In the genomic region with DNA sequence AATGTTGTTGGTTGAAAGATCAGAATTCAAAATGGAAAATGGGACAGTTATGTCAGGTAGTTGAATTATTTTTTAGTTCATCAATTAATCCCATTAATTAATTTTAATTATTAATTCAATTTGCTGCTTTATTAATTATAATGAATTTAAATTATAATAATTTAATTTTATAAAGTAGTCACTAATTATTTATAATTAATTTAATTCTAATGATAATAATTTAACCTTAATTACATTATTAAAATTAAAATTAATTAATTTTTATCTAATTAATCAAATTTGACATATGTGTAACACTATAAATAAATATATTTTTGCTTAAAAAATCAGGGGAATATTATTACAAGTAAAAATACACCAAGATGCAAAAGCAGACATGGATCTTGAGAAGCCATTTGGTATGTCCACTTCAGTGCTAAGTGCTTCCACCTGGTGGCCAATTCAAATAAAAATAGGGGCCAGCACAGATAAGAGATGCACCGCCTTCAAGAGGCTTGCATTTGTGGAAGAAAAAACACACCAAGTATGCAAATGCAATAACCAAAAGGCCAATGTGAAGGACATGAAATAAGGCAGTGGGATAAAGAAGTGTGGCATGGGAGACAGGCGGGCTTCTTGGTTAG, we compare ENCODE assay signal across 7 cellular contexts.
DNase-seq lines count a peak whose midpoint lies in the region; ATAC-seq and TF ChIP-seq lines count a peak whose summit lies in the region.

No MANE protein-coding gene starts in this region.

- CTCF ChIA-PET in HEK293T (lab: Yijun Ruan, JAX), result no interaction called here

- POLR2A ChIA-PET in HEK293T (lab: Yijun Ruan, JAX), result no interaction called here

- ATAC-seq in HG02870 (IDR thresholded peaks at IDR 0.05; ENCODE audit: unreplicated experiment), result no peak
- ATAC-seq in GM18517 (IDR thresholded peaks at IDR 0.05; ENCODE audit: unreplicated experiment), result no peak

- TF ChIP-seq CTCF in cardiac fibroblast (IDR thresholded peaks at IDR 0.05; ENCODE audit: low read depth, low read length), result peak; percentile 55

- H3K4me3 ChIP-seq in cardiac fibroblast (replicated peaks in 1 of 2; ENCODE audit: low read depth in 2 of 2, low read length in 2 of 2), result no peak overlapping the region

- DNase-seq in DMS53 (lab: John Stamatoyannopoulos, UW) (peak; percentile 85), HEK293T (ENCODE audit: extremely low spot score) (peak; percentile 27), OCI-M1 (lab: John Stamatoyannopoulos, UW) (peak; percentile 88), cardiac fibroblast (ENCODE audit: low read depth in 2 of 2) (peak; percentile 84 to 87), midbrain (lab: John Stamatoyannopoulos, UW) (peak; percentile 62)

TF ChIP-seq in HEK293T, 16 proteins besides CTCF, POLR2A, EP300 and RAD21:
- no peak for TF ChIP-seq NFRKB (IDR thresholded peaks at IDR 0.05)
- TF ChIP-seq ARNT (IDR thresholded peaks at IDR 0.05), result no peak
- no peak for TF ChIP-seq LEF1 (IDR thresholded peaks at IDR 0.05; ENCODE audit: borderline replicate concordance)
- TF ChIP-seq SUZ12 (IDR thresholded peaks at IDR 0.05), result no peak
- TF ChIP-seq HDGF (IDR thresholded peaks at IDR 0.05; ENCODE audit: borderline replicate concordance), result no peak
- TF ChIP-seq L3MBTL2 (conservative IDR thresholded peaks at IDR 0.05), result no peak
- no peak for TF ChIP-seq TARDBP (IDR thresholded peaks at IDR 0.05)
- TF ChIP-seq ELF4 (IDR thresholded peaks at IDR 0.05), result no peak
- TF ChIP-seq FOXM1 (IDR thresholded peaks at IDR 0.05; ENCODE audit: borderline replicate concordance), result no peak
- TF ChIP-seq ZNF384 (IDR thresholded peaks at IDR 0.05), result no peak
- no peak for TF ChIP-seq CTBP1 (IDR thresholded peaks at IDR 0.05; ENCODE audit: borderline replicate concordance)
- TF ChIP-seq SP1 (IDR thresholded peaks at IDR 0.05), result no peak
- TF ChIP-seq BHLHE40 (IDR thresholded peaks at IDR 0.05; ENCODE audit: borderline replicate concordance), result no peak
- TF ChIP-seq FOXA1 (IDR thresholded peaks at IDR 0.05), result no peak
- no peak for TF ChIP-seq FOXK2 (IDR thresholded peaks at IDR 0.05)
- TF ChIP-seq, protein P1, sequence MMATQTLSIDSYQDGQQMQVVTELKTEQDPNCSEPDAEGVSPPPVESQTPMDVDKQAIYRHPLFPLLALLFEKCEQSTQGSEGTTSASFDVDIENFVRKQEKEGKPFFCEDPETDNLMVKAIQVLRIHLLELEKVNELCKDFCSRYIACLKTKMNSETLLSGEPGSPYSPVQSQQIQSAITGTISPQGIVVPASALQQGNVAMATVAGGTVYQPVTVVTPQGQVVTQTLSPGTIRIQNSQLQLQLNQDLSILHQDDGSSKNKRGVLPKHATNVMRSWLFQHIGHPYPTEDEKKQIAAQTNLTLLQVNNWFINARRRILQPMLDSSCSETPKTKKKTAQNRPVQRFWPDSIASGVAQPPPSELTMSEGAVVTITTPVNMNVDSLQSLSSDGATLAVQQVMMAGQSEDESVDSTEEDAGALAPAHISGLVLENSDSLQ (IDR thresholded peaks at IDR 0.05), result no peak
TF ChIP-seq in HEK293T: peak in this region for 0.

Comparison
In these comparisons a context has a peak if more than half of its experiments do, and no peak if none do; other contexts are left out.
1. DNase-seq: peak in every context shown above with its lines; median percentile 88 in OCI-M1; 86 in cardiac fibroblast; 85 in DMS53; 62 in midbrain; 27 in HEK293T.